25 cellular contexts compared by ENCODE assay signal in the genomic region with DNA sequence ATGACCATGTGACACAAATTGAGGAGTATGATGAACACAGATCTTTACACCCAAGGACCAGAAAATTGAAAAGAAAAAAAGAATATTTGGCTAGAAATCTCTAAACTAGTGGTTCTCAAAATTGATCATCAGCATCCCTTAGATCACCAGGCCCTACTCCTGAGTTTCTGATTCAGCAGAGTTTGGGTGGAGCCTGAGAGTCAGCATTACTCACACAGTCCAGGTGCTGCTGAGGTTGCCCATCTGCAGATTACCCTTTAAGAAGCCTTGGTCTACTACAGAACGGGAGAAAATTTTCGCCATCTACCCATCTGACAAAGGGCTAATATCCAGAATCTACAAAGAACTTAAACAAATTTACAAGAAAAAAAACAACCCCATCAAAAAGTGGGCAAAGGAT.
DNase-seq lines count a peak whose midpoint lies in the region; ATAC-seq and TF ChIP-seq lines count a peak whose summit lies in the region.
"Had no signal": no experiment of that assay in that cellular context is flagged by ENCODE, and none has a peak within 500 bp of the region (broad histone marks: within the 10 kb centered on the region; RNA-seq: fewer than 3 reads in every experiment).

No MANE protein-coding gene starts in this region.

- H3K4me1 ChIP-seq in RWPE2 (ENCODE audit: insufficient read depth, poor library complexity, severe bottlenecking) (no peaks in the 10 kb centered on the region), foreskin keratinocyte (peaks cover 7% of the 10 kb centered on the region)
- H3K4me1 ChIP-seq: Peyer's patch had no signal

- H3K27ac ChIP-seq in RWPE2 (ENCODE audit: poor library complexity, severe bottlenecking), result peak overlapping the region; percentile 6
- peak overlapping the region; percentile 78 for H3K27ac ChIP-seq in foreskin keratinocyte
- H3K27ac ChIP-seq: Peyer's patch, SK-N-MC had no signal

- peak; percentile 22 for DNase-seq in A172 (ENCODE audit: low spot score)
- peak; percentile 24 for DNase-seq in HT1080 (ENCODE audit: low read depth)
- DNase-seq in RWPE2 (ENCODE audit: low spot score), result no peak
- DNase-seq in foreskin keratinocyte, result peak; percentile 47 to 79
- no peak for DNase-seq in activated T-cell treated with anti-CD3 and anti-CD28 coated beads, Interleukin-2, amount 50 U/mL, for 48 hours
- DNase-seq in HK-2 (ENCODE audit: unreplicated experiment), result no peak
- DNase-seq in erythroblast (lab: John Stamatoyannopoulos, UW), result no peak
- DNase-seq in KBM-7, result no peak
- DNase-seq: 8988T, Calu3, DMS153, DND-41, H9, Karpas-422, NCI-H1092 treated with DMSO at 0.1 percent for 48 hours, NCI-H1436 treated with DMSO at 0.1 percent for 48 hours, NCI-H1930, NCI-H2107, NCI-H446 treated with DMSO at 0.1 percent for 48 hours, NCI-H526, NCI-H82, Peyer's patch, SIG-M5 had no signal

- H3K4me3 ChIP-seq in RWPE2 (ENCODE audit: severe bottlenecking), result no peak overlapping the region
- H3K4me3 ChIP-seq: GM23338, Peyer's patch, SK-N-MC had no signal

- in situ Hi-C loops in KBM-7 (cut with MboI; ENCODE audit: low pct_unique_long_range_greater_than_20kb, low sequenced_read_pairs), result no loop called here

- TF ChIP-seq CTCF in RWPE2 (IDR thresholded peaks at IDR 0.05; ENCODE audit: poor library complexity, severe bottlenecking) (no peak), foreskin keratinocyte (conservative IDR thresholded peaks at IDR 0.05) (no peak)

- no peaks in the 10 kb centered on the region for H3K36me3 ChIP-seq in RWPE2 (ENCODE audit: low read depth)
- H3K36me3 ChIP-seq: Peyer's patch had no signal

- H3K27me3 ChIP-seq in RWPE2 (ENCODE audit: insufficient read depth, poor library complexity, severe bottlenecking) (no peaks in the 10 kb centered on the region), foreskin keratinocyte (no peaks in the 10 kb centered on the region)
- H3K27me3 ChIP-seq: Peyer's patch had no signal

- TF ChIP-seq POLR2A in erythroblast (IDR thresholded peaks at IDR 0.05; ENCODE audit: low read length), result no peak

- H3K9me3 ChIP-seq in RWPE2 (ENCODE audit: severe bottlenecking), result no peaks in the 10 kb centered on the region
- H3K9me3 ChIP-seq: Peyer's patch had no signal

- ATAC-seq in RWPE2 (ENCODE audit: low read depth) (peak; percentile 71; the same call in 2 of the 3 replicates), foreskin keratinocyte (peak; percentile 97)
- ATAC-seq: GM23338 had no signal

Comparison
In these comparisons a context has a peak if more than half of its experiments do, and no peak if none do; other contexts are left out.
1. DNase-seq: peak in A172 (single experiment), HT1080 (single experiment) and foreskin keratinocyte (2 of 2); none in RWPE2 (single experiment), activated T-cell treated with anti-CD3 and anti-CD28 coated beads, Interleukin-2, amount 50 U/mL, for 48 hours (0 of 2), HK-2 (single experiment), erythroblast (0 of 2) and KBM-7 (single experiment).